ENCODE assay signal across 13 cellular contexts in the genomic region with DNA sequence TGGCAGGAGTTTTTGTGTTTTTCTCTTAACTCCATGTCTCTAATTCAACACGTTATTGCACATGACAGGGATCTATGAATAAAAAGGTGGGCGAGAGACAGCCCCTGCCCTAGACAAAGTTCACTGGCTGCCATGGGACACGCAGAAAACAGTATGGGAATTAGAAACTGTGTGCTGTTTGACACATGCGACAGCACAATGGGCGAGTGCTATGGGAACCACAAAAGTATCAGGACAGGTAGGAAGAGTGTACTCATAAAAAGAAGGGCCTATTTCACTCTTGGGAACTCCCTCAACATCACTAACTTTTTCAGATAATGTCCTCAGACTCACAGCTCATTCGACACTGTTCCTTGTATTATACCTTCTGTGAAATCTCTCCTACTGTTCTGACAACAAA.
"Had no signal": no experiment of that assay in that cellular context is flagged by ENCODE, and none has a peak within 500 bp of the region (broad histone marks: within the 10 kb centered on the region; RNA-seq: fewer than 3 reads in every experiment).

No MANE protein-coding gene starts in this region.

- H3K27me3 Mint-ChIP-seq: activated naive CD8-positive, alpha-beta T cell treated with anti-CD3 and anti-CD28 coated beads, Interleukin-2, amount 10 ng/mL, durations not matched to agents 7 days and 5 days had no signal

- H3K9me3 Mint-ChIP-seq: activated naive CD8-positive, alpha-beta T cell treated with anti-CD3 and anti-CD28 coated beads, Interleukin-2, amount 10 ng/mL, durations not matched to agents 7 days and 5 days; neural progenitor cell had no signal

- ATAC-seq: activated CD4-positive, CD25-positive, alpha-beta regulatory T cell treated with anti-CD3 and anti-CD28 coated beads, Interleukin-2, amount 50 U/mL, for 24 hours; foreskin keratinocyte; lower lobe of right lung; sciatic nerve had no signal

- H3K27ac Mint-ChIP-seq: activated naive CD8-positive, alpha-beta T cell treated with anti-CD3 and anti-CD28 coated beads, Interleukin-2, amount 10 ng/mL, durations not matched to agents 7 days and 5 days; neural progenitor cell had no signal

- H3K36me3 ChIP-seq: neural progenitor cell had no signal

- H3K4me1 ChIP-seq: foreskin keratinocyte, neural progenitor cell had no signal

- H3K4me3 ChIP-seq: lower lobe of right lung, neural progenitor cell had no signal

- H2AFZ ChIP-seq: neural progenitor cell had no signal

- DNase-seq: activated CD4-positive, alpha-beta T cell treated with anti-CD3 and anti-CD28 coated beads, Interleukin-2, amount 50 U/mL, for 4 hours; activated naive CD4-positive, alpha-beta T cell; activated naive CD8-positive, alpha-beta T cell treated with anti-CD3 and anti-CD28 coated beads, Interleukin-2, amount 10 ng/mL, durations not matched to agents 7 days and 5 days; cortex of kidney; effector memory CD4-positive, alpha-beta T cell; foreskin keratinocyte; head of caudate nucleus; lower lobe of right lung; midbrain; T-helper 9 cell had no signal

- H3K9me3 ChIP-seq: lower lobe of right lung had no signal

- H3K4me2 ChIP-seq: neural progenitor cell had no signal

- H3K27me3 ChIP-seq: foreskin keratinocyte, neural progenitor cell had no signal

- H3K4me3 Mint-ChIP-seq: activated naive CD8-positive, alpha-beta T cell treated with anti-CD3 and anti-CD28 coated beads, Interleukin-2, amount 10 ng/mL, durations not matched to agents 7 days and 5 days; neural progenitor cell had no signal

- H3K9ac ChIP-seq: neural progenitor cell had no signal
